30 cellular contexts compared by ENCODE assay signal in genomic region chr4:8510191-8510590, GRCh38.
"Had no signal": no experiment of that assay in that cellular context is flagged by ENCODE, and none has a peak within 500 bp of the region (broad histone marks: within the 10 kb centered on the region; RNA-seq: fewer than 3 reads in every experiment).

No MANE protein-coding gene starts in this region.

- H3K36me3 ChIP-seq: brain microvascular endothelial cell, esophagus squamous epithelium, gastroesophageal sphincter, WERI-Rb-1 had no signal

- FAIRE-seq: astrocyte, bronchial epithelial cell, endometrium, endothelial cell of umbilical vein had no signal

- H3K27me3 ChIP-seq: esophagus squamous epithelium, gastroesophageal sphincter had no signal

- H3K4me3 ChIP-seq: coronary artery, esophagus squamous epithelium, gastroesophageal sphincter had no signal

- H3K27ac ChIP-seq: brain microvascular endothelial cell, coronary artery, epithelial cell of prostate, esophagus squamous epithelium, gastroesophageal sphincter, WERI-Rb-1 had no signal

- DNase-seq: activated B cell treated with CpG ODN at 0.5 μM for 24 hours; activated CD4-positive, alpha-beta T cell treated with anti-CD3 and anti-CD28 coated beads for 48 hours; activated CD4-positive, alpha-beta T cell treated with anti-CD3 and anti-CD28 coated beads, Interleukin-2, amount 50 U/mL, for 1 hour; activated CD4-positive, alpha-beta T cell treated with anti-CD3 and anti-CD28 coated beads, Interleukin-2, amount 50 U/mL, for 48 hours; activated CD8-positive, alpha-beta memory T cell treated with anti-CD3 and anti-CD28 coated beads for 24 hours; activated CD8-positive, alpha-beta T cell treated with anti-CD3 and anti-CD28 coated beads for 36 hours; activated effector memory CD4-positive, alpha-beta T cell treated with Interleukin-2 at 50 U/mL for 16 hours; activated gamma-delta T cell treated with Interleukin-2 at 50 U/mL for 16 hours; activated naive CD4-positive, alpha-beta T cell treated with anti-CD3 and anti-CD28 coated beads, Interleukin-2, amount 50 U/mL, for 16 hours; activated naive CD4-positive, alpha-beta T cell treated with Interleukin-2 at 50 U/mL for 16 hours; activated T-cell treated with anti-CD3 and anti-CD28 coated beads, Interleukin-2, amount 50 U/mL, for 4 hours; amniotic stem cell; anterior cingulate cortex; brain microvascular endothelial cell; effector CD8-positive, alpha-beta T cell; esophagus squamous epithelium; foreskin melanocyte; T-helper 1 cell; T-helper 17 cell; T1000; WERI-Rb-1 had no signal

- H3K9me3 ChIP-seq: esophagus squamous epithelium, gastroesophageal sphincter had no signal

- ATAC-seq: activated CD4-positive, CD25-positive, alpha-beta regulatory T cell treated with anti-CD3 and anti-CD28 coated beads, Interleukin-2, amount 50 U/mL, for 24 hours; activated CD8-positive, alpha-beta T cell treated with anti-CD3 and anti-CD28 coated beads for 36 hours; activated T-cell treated with anti-CD3 and anti-CD28 coated beads, Interleukin-2, amount 50 U/mL, for 4 hours; activated T-helper 17 cell treated with anti-CD3 and anti-CD28 coated beads, Interleukin-2, amount 50 U/mL, for 72 hours; gastroesophageal sphincter; T-helper 17 cell had no signal
